In the genomic region with DNA sequence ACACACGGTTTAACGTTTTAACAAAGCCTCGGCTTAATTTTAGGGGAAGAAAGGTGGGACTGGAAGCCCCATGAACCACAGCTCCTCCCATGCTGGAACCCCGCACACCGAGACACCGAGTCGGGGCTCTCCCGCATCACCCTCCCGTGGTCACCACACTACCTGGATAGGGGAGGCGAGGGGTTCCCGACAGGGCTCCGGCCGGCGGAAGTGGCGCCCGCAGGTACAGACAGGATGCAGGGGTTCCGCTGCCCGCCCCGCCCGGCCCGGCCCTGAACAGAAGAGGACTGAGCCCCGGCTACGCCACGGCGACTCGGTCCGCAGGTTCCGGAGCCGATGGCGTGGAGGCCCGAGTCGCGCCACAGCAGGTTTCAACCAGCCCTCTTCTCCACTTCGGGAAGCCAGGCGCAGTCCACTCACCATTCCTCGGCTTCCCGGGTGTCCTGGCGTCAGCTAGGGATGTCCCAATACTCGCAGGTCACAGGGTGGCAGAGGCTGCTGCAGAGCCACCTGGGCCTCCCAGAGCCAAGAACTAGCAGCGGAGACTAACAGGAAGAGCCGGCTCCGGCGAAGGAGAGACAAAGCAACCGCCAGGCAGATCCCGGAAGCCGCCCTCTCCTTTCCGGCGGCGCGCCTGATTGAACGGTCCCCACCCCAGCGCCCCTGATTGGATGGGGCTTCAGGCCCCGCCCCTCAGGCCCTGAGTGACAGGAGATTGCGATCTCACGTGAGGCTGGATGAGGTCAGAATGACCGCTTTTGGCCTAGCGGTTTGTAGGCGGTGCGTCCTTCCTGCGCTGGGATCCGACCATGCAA, we compare ENCODE assay signal across 8 cellular contexts. TPM values are rescaled to one million over a fixed set of nuclear protein-coding genes. Genes with fewer than 3 reads are reported as not detected.
A peak's percentile ranks its signal among the peaks of the same experiment; 100 is the strongest.
DNase-seq lines count a peak whose midpoint lies in the region; ATAC-seq, FAIRE-seq and TF ChIP-seq lines count a peak whose summit lies in the region.

A gene (minus strand): TSS at position 580 of the 815 bp plus-strand sequence. CDS start 157 bp downstream, at position 423.

- DNase-seq in AG20443 (ENCODE audit: low spot score) (peak; percentile 97), NCI-H446 (lab: John Stamatoyannopoulos, UW) (peak; percentile 89 to 97), cerebellar cortex (ENCODE audit: low spot score) (peak; percentile 99), kidney (peak; percentile 98)
- DNase-seq in activated CD4-positive, CD25-positive, alpha-beta regulatory T cell treated with anti-CD3 and anti-CD28 coated beads, Interleukin-2, amount 50 U/mL, for 16 hours (ENCODE audit: low read depth, low spot score): peak; percentile 82
- peak; percentile 76 to 89 for DNase-seq in stimulated activated CD4-positive, alpha-beta T cell treated with anti-CD3 and anti-CD28 coated beads, Interleukin-15, amount 100 ng/mL, for 1 hour (ENCODE audit: low read depth in 1 of 2, low spot score in 1 of 2)

- peak; percentile 98 for ATAC-seq in GM19043 (IDR thresholded peaks at IDR 0.05; ENCODE audit: low read depth, unreplicated experiment)
- peak; percentile 99 for ATAC-seq in HG03354 (IDR thresholded peaks at IDR 0.05; ENCODE audit: poor library complexity, severe bottlenecking, unreplicated experiment)

- peak within 1 kb of the TSS; percentile 76 to 93 for H3K4me3 ChIP-seq in kidney (ENCODE audit: low read length in 2 of 2)

- peaks cover 8 to 19% of the 10 kb centered on the region in 2 donors for H3K9me3 ChIP-seq in kidney (ENCODE audit: control insufficient read depth in 1 of 2, low read length in 2 of 2)

- H3K27ac ChIP-seq in kidney (ENCODE audit: low read depth in 2 of 2, low read length in 2 of 2): peak within 1 kb of the TSS; percentile 84 to 92

- peaks cover 2 to 3% of the 10 kb centered on the region in 2 donors for H3K4me1 ChIP-seq in kidney (ENCODE audit: control insufficient read depth in 1 of 2, insufficient read depth in 1 of 2, low read depth in 1 of 2, low read length in 2 of 2)

- H3K36me3 ChIP-seq in kidney (ENCODE audit: control insufficient read depth in 1 of 2, insufficient read depth in 2 of 2, low read length in 2 of 2): peaks cover 13 to 21% of the 10 kb centered on the region in 2 donors

- peak; percentile 46 for FAIRE-seq in kidney (lab: Jason Lieb, UNC)

- TF ChIP-seq CTCF in kidney (IDR thresholded peaks at IDR 0.05; ENCODE audit: borderline replicate concordance, extremely low read depth, insufficient read depth): no peak

- peak within 1 kb of the TSS; percentile 42 to 88 for H3K9ac ChIP-seq in kidney (ENCODE audit: low read length in 2 of 2)

- intact Hi-C loops in kidney (cut with DNase I): no loop called here

RNA-seq across cellular contexts. Expression of the gene that starts here (rescaled TPM):
- 7.8 TPM for total RNA-seq in kidney
- polyA plus RNA-seq in kidney (ENCODE audit: insufficient read depth, low read depth, low replicate concordance): 4.2 TPM

Comparison
In these comparisons a context has a peak if more than half of its experiments do, and no peak if none do; other contexts are left out.
1. Peak in every context shown above with its lines: DNase-seq, ATAC-seq, H3K4me3 ChIP-seq and H3K27ac ChIP-seq.